Comparison of ENCODE assay signal across 1 cellular context in the genomic region with DNA sequence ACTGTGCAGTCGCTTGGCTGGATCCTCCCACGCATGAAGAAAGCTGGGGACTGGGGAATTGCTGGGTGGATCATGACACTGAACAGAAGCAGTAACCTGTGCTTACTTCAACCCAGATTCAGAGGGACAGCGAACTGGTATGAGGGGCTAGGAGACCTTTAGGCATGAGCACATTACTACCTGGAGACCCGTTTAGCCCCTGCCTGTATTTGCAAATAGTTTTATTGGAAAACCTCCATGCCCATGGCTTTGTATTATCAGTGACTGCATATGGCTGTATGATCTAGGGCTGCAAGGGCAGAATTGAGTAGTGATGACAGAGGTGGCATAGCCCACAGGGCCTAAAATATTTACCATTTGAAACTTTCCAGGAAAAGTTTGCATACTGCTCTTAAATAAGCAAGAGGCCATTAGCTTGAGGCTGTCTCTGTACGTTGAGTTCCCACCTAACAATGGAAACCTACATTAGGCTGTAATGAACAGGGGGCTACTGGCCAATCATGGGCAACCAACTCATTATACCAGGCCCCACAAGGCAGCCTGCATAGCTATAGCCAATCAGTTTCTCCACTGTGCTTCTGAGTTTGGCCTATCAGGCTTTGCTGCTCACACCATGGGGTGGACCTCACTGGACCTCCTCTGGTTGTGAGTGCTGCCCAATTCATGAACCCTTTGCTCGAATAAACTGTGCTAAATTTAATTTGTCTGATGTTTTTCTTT.
TF ChIP-seq lines count a peak whose summit lies in the region.

No MANE protein-coding gene starts in this region.

TF ChIP-seq in GM23338, 12 proteins besides CTCF, POLR2A, EP300 and RAD21 (continued from another document):
- TF ChIP-seq, protein P1, sequence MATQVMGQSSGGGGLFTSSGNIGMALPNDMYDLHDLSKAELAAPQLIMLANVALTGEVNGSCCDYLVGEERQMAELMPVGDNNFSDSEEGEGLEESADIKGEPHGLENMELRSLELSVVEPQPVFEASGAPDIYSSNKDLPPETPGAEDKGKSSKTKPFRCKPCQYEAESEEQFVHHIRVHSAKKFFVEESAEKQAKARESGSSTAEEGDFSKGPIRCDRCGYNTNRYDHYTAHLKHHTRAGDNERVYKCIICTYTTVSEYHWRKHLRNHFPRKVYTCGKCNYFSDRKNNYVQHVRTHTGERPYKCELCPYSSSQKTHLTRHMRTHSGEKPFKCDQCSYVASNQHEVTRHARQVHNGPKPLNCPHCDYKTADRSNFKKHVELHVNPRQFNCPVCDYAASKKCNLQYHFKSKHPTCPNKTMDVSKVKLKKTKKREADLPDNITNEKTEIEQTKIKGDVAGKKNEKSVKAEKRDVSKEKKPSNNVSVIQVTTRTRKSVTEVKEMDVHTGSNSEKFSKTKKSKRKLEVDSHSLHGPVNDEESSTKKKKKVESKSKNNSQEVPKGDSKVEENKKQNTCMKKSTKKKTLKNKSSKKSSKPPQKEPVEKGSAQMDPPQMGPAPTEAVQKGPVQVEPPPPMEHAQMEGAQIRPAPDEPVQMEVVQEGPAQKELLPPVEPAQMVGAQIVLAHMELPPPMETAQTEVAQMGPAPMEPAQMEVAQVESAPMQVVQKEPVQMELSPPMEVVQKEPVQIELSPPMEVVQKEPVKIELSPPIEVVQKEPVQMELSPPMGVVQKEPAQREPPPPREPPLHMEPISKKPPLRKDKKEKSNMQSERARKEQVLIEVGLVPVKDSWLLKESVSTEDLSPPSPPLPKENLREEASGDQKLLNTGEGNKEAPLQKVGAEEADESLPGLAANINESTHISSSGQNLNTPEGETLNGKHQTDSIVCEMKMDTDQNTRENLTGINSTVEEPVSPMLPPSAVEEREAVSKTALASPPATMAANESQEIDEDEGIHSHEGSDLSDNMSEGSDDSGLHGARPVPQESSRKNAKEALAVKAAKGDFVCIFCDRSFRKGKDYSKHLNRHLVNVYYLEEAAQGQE (IDR thresholded peaks at IDR 0.05; ENCODE audit: unreplicated experiment), result no peak
- TF ChIP-seq, protein P2, sequence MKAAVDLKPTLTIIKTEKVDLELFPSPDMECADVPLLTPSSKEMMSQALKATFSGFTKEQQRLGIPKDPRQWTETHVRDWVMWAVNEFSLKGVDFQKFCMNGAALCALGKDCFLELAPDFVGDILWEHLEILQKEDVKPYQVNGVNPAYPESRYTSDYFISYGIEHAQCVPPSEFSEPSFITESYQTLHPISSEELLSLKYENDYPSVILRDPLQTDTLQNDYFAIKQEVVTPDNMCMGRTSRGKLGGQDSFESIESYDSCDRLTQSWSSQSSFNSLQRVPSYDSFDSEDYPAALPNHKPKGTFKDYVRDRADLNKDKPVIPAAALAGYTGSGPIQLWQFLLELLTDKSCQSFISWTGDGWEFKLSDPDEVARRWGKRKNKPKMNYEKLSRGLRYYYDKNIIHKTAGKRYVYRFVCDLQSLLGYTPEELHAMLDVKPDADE (IDR thresholded peaks at IDR 0.05), result no peak
- TF ChIP-seq EZH2phosphoT487 (IDR thresholded peaks at IDR 0.05; ENCODE audit: unreplicated experiment) (no peak), ZNF331 (CRISPR knock-in tag; IDR thresholded peaks at IDR 0.05; ENCODE audit: low read depth) (no peak), EZH2 (IDR thresholded peaks at IDR 0.05; ENCODE audit: low read depth, unreplicated experiment) (no peak), JUNB (IDR thresholded peaks at IDR 0.05; ENCODE audit: unreplicated experiment) (no peak)
